Comparison of ENCODE assay signal across 9 cellular contexts in genomic region chr6:100176321-100176950, GRCh38.
A peak's percentile ranks its signal among the peaks of the same experiment; 100 is the strongest.
DNase-seq lines count a peak whose midpoint lies in the region; ATAC-seq and TF ChIP-seq lines count a peak whose summit lies in the region.
"Had no signal": no experiment of that assay in that cellular context is flagged by ENCODE, and none has a peak within 500 bp of the region (broad histone marks: within the 10 kb centered on the region; RNA-seq: fewer than 3 reads in every experiment).

No MANE protein-coding gene starts in this region.

- H3K27ac Mint-ChIP-seq in naive thymus-derived CD8-positive, alpha-beta T cell: no peak overlapping the region
- H3K27ac Mint-ChIP-seq: T-helper 2 cell treated with Interferon-gamma antibody and Interleukin-4, amounts not matched to agents 5 μg/mL and 100 μg/mL, for 36 hours had no signal

- no peaks in the 10 kb centered on the region for H3K9me3 Mint-ChIP-seq in naive thymus-derived CD8-positive, alpha-beta T cell

- H3K4me1 ChIP-seq in SJSA1 (replicated peaks) (peaks cover 36% of the 10 kb centered on the region), heart left ventricle (peaks cover 0 to 21% (median 0%) of the 10 kb centered on the region in 12 donors), upper lobe of left lung (peaks cover 0 to 11% (median 0%) of the 10 kb centered on the region in 4 donors)

- 37 to 42% (median 39%) methylated on average over 6 of the region's 6 CpGs for WGBS in heart left ventricle, 4 donors
- WGBS in upper lobe of left lung, 2 donors: 26 to 38% methylated on average over 6 of the region's 6 CpGs

- peak in 2 of 4 donors; percentile 29 to 65 for ATAC-seq in heart left ventricle
- ATAC-seq in upper lobe of left lung (ENCODE audit: low FRiP score in 2 of 2): peak; percentile 34 to 57
- no peak for ATAC-seq in HG02970 (IDR thresholded peaks at IDR 0.05; ENCODE audit: low FRiP score, unreplicated experiment)
- ATAC-seq in naive thymus-derived CD8-positive, alpha-beta T cell: no peak

- H3K27ac ChIP-seq in SJSA1: peak overlapping the region; percentile 80
- peak overlapping the region in 7 of 12 donors; percentile 7 to 52 (median 25) for H3K27ac ChIP-seq in heart left ventricle
- H3K27ac ChIP-seq in upper lobe of left lung: peak overlapping the region in 2 of 4 donors; percentile 6 to 40

- H3K36me3 Mint-ChIP-seq in naive thymus-derived CD8-positive, alpha-beta T cell: no peaks in the 10 kb centered on the region

- no peaks in the 10 kb centered on the region for H3K4me1 Mint-ChIP-seq in naive thymus-derived CD8-positive, alpha-beta T cell

- POLR2A ChIA-PET in naive thymus-derived CD8-positive, alpha-beta T cell (lab: Charles Lee): no interaction called here

- H3K36me3 ChIP-seq in SJSA1 (no peaks in the 10 kb centered on the region), heart left ventricle (no peaks in the 10 kb centered on the region), upper lobe of left lung (no peaks in the 10 kb centered on the region)

- H3K4me3 Mint-ChIP-seq in naive thymus-derived CD8-positive, alpha-beta T cell: no peak overlapping the region
- H3K4me3 Mint-ChIP-seq: T-helper 2 cell treated with Interferon-gamma antibody and Interleukin-4, amounts not matched to agents 5 μg/mL and 100 μg/mL, for 36 hours had no signal

- DNase-seq in NOMO-1 treated with DMSO at 0.1 percent for 48 hours (lab: John Stamatoyannopoulos, UW; ENCODE audit: unreplicated experiment) (peak; percentile 11), NOMO-1 treated with dmso at 0.1 percent for 144 hours (lab: John Stamatoyannopoulos, UW; ENCODE audit: unreplicated experiment) (no peak), SJSA1 (ENCODE audit: low read depth in 1 of 2, low spot score in 2 of 2) (peak in 1 of 2 experiments; percentile 47), heart left ventricle (peak in 1 of 5 donors; percentile 9), upper lobe of left lung (no peak), NCI-H524 treated with DMSO at 0.1 percent for 48 hours (lab: John Stamatoyannopoulos, UW) (no peak)
- no peak for DNase-seq in naive thymus-derived CD8-positive, alpha-beta T cell

- no peak overlapping the region for H3K4me3 ChIP-seq in SJSA1
- no peak overlapping the region for H3K4me3 ChIP-seq in heart left ventricle
- H3K4me3 ChIP-seq in upper lobe of left lung: no peak overlapping the region

- H3K9me3 ChIP-seq in SJSA1 (replicated peaks) (no peaks in the 10 kb centered on the region), heart left ventricle (no peaks in the 10 kb centered on the region), upper lobe of left lung (no peaks in the 10 kb centered on the region)

- intact Hi-C loops in heart left ventricle (cut with DNase I): no loop called here

- peaks cover 2 to 14% (median 5%) of the 10 kb centered on the region in 5 donors for H3K27me3 Mint-ChIP-seq in naive thymus-derived CD8-positive, alpha-beta T cell

- TF ChIP-seq EP300 in upper lobe of left lung (IDR thresholded peaks at IDR 0.05): no peak

- H3K27me3 ChIP-seq in SJSA1 (replicated peaks): no peaks in the 10 kb centered on the region
- H3K27me3 ChIP-seq in heart left ventricle: no peaks in the 10 kb centered on the region
- no peaks in the 10 kb centered on the region for H3K27me3 ChIP-seq in upper lobe of left lung

- TF ChIP-seq POLR2A in heart left ventricle (IDR thresholded peaks at IDR 0.05) (no peak), upper lobe of left lung (IDR thresholded peaks at IDR 0.05) (no peak)

- TF ChIP-seq CTCF in heart left ventricle (IDR thresholded peaks at IDR 0.05) (peak in 6 of 12 donors; percentile 10 to 43 (median 22)), upper lobe of left lung (IDR thresholded peaks at IDR 0.05) (peak in 1 of 6 experiments; percentile 11)

Comparison
In these comparisons a context has a peak if more than half of its experiments do, and no peak if none do; other contexts are left out.
1. ATAC-seq: peak in upper lobe of left lung (2 of 2); none in HG02970 (single experiment) and naive thymus-derived CD8-positive, alpha-beta T cell (0 of 2).